1 cellular context compared by ENCODE assay signal in the genomic region with DNA sequence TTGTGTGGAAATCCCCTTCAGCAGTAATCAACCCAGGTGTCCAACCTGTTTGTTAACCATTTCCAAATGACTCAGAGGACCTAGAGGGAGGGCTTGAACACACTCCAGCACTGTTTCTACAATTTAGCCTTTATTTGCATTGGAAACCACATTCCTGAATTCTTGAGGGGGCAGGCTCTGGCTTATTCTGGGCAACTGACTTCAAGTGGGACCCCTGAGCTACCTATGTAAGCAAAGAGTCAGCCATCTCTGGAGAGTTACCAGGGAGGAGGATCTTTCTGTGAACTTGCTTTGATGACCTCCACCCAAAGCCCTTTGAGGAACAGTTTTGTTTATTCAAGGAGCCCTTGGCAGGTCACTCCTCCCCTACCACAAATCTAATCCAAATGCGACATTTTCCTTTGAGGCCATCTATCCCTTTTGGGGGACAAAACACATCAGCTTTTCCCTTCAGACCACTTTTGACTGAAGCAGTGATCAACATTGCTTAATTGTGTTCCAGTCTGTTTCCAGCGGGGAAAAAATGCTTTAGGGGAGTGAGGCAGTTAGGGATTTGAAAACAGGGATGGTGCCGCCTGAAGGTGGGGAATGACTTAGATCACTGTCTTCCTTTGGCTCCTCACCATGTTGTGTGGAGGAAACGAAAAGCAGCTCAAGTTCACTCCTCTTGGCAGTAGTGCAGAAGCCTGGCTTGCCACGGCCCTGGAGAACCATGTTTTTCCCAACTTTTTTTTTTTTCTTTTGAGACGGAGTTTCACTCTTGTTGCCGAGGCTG.
TF ChIP-seq lines count a peak whose summit lies in the region.

No MANE protein-coding gene starts in this region.

TF ChIP-seq in A549, 52 proteins besides CTCF, POLR2A, EP300 and RAD21 (continued from another document):
- TF ChIP-seq CBX2 (IDR thresholded peaks at IDR 0.05; ENCODE audit: borderline replicate concordance, low read depth), result no peak
- peak; percentile 98 for TF ChIP-seq TFCP2L1 (CRISPR knock-in tag; IDR thresholded peaks at IDR 0.05)
- TF ChIP-seq MAFK (IDR thresholded peaks at IDR 0.05; ENCODE audit: partially characterized antibody), result peak; percentile 59
- TF ChIP-seq E2F6 (IDR thresholded peaks at IDR 0.05; ENCODE audit: borderline replicate concordance, low read depth), result peak; percentile 54; the same call in 1 of the 2 replicates
- no peak for TF ChIP-seq HDAC2 (IDR thresholded peaks at IDR 0.05)
- no peak for TF ChIP-seq RCOR1 (IDR thresholded peaks at IDR 0.05; ENCODE audit: low read depth, low read length)
- no peak for TF ChIP-seq RNF2 (IDR thresholded peaks at IDR 0.05; ENCODE audit: borderline replicate concordance, low read depth)
- TF ChIP-seq JUNB (IDR thresholded peaks at IDR 0.05), result peak; percentile 97
- TF ChIP-seq, protein P1, sequence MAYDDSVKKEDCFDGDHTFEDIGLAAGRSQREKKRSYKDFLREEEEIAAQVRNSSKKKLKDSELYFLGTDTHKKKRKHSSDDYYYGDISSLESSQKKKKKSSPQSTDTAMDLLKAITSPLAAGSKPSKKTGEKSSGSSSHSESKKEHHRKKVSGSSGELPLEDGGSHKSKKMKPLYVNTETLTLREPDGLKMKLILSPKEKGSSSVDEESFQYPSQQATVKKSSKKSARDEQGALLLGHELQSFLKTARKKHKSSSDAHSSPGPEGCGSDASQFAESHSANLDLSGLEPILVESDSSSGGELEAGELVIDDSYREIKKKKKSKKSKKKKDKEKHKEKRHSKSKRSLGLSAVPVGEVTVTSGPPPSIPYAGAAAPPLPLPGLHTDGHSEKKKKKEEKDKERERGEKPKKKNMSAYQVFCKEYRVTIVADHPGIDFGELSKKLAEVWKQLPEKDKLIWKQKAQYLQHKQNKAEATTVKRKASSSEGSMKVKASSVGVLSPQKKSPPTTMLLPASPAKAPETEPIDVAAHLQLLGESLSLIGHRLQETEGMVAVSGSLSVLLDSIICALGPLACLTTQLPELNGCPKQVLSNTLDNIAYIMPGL (CRISPR knock-in tag; IDR thresholded peaks at IDR 0.05; ENCODE audit: borderline replicate concordance), result no peak; the same call in 1 of the 2 replicates
- TF ChIP-seq EHMT2 (IDR thresholded peaks at IDR 0.05; ENCODE audit: low read depth), result no peak
- no peak for TF ChIP-seq HEYL (CRISPR knock-in tag; IDR thresholded peaks at IDR 0.05)
- no peak for TF ChIP-seq KDM1A (IDR thresholded peaks at IDR 0.05; ENCODE audit: low read depth)
- peak; percentile 62; the same call in 1 of the 2 replicates for TF ChIP-seq MAZ (IDR thresholded peaks at IDR 0.05; ENCODE audit: borderline replicate concordance, low read depth, low read length)
- TF ChIP-seq, protein P2, sequence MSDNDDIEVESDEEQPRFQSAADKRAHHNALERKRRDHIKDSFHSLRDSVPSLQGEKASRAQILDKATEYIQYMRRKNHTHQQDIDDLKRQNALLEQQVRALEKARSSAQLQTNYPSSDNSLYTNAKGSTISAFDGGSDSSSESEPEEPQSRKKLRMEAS (IDR thresholded peaks at IDR 0.05), result peak; percentile 92
- TF ChIP-seq CHD4 (IDR thresholded peaks at IDR 0.05; ENCODE audit: borderline replicate concordance), result no peak
- TF ChIP-seq, protein P3, sequence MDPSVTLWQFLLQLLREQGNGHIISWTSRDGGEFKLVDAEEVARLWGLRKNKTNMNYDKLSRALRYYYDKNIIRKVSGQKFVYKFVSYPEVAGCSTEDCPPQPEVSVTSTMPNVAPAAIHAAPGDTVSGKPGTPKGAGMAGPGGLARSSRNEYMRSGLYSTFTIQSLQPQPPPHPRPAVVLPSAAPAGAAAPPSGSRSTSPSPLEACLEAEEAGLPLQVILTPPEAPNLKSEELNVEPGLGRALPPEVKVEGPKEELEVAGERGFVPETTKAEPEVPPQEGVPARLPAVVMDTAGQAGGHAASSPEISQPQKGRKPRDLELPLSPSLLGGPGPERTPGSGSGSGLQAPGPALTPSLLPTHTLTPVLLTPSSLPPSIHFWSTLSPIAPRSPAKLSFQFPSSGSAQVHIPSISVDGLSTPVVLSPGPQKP (IDR thresholded peaks at IDR 0.05; ENCODE audit: low read depth, low read length), result no peak
- peak; percentile 94 to 99 for TF ChIP-seq JUN (IDR thresholded peaks at IDR 0.05)
- peak; percentile 93 for TF ChIP-seq RARB (CRISPR knock-in tag; IDR thresholded peaks at IDR 0.05)
- TF ChIP-seq ZC3H11A (IDR thresholded peaks at IDR 0.05), result no peak
- TF ChIP-seq REST (IDR thresholded peaks at IDR 0.05), result peak; percentile 11; the same call in 1 of the 2 replicates
- no peak for TF ChIP-seq PHF8 (IDR thresholded peaks at IDR 0.05; ENCODE audit: borderline replicate concordance, low read depth)
- no peak for TF ChIP-seq MYC (IDR thresholded peaks at IDR 0.05; ENCODE audit: borderline replicate concordance, low read length)
- TF ChIP-seq FOSL2 (IDR thresholded peaks at IDR 0.05), result peak; percentile 95
- TF ChIP-seq FOSL2 (CRISPR knock-in tag; IDR thresholded peaks at IDR 0.05), result peak; percentile 98
- TF ChIP-seq ESRRA (IDR thresholded peaks at IDR 0.05; ENCODE audit: borderline replicate concordance, low read length), result peak; percentile 76
- peak; percentile 97 for TF ChIP-seq POLR2AphosphoS2 (conservative IDR thresholded peaks at IDR 0.05; ENCODE audit: low read length)
- TF ChIP-seq SREBF2 (IDR thresholded peaks at IDR 0.05), result no peak
- TF ChIP-seq ZNF302 (CRISPR knock-in tag; IDR thresholded peaks at IDR 0.05), result no peak; the same call in none of the 2 replicates
- TF ChIP-seq CHD2 (IDR thresholded peaks at IDR 0.05; ENCODE audit: low read length, partially characterized antibody), result peak; percentile 31
- TF ChIP-seq HOXB5 (CRISPR knock-in tag; IDR thresholded peaks at IDR 0.05), result peak; percentile 93
- TF ChIP-seq NFE2L2 (conservative IDR thresholded peaks at IDR 0.05; ENCODE audit: low read length), result no peak
- TF ChIP-seq GATA3 (IDR thresholded peaks at IDR 0.05; ENCODE audit: borderline replicate concordance), result peak; percentile 99
TF ChIP-seq in A549: peak in this region for 28.
